19 cellular contexts compared by ENCODE assay signal in the genomic region with DNA sequence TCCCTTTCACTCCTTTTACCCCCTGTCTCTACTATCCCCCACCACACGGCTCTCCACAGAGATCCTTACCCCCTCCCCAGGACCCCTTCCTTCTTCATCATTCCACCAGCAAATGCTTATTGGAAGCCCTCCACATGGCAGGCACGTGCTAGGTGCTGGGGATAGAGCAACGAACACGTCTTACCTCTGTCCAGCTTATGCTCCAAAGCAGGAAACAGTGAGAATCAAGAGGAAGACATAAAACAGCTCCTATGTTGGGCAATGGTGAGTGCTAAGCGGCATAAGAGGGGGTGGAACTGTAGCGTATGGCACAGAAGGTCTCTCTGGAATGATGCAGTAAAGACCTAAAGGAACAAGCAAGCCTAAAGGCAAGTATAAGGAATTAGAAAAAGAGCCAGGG.
"Had no signal": no experiment of that assay in that cellular context is flagged by ENCODE, and none has a peak within 500 bp of the region (broad histone marks: within the 10 kb centered on the region; RNA-seq: fewer than 3 reads in every experiment).

No MANE protein-coding gene starts in this region.

- H3K4me3 ChIP-seq: psoas muscle, thyroid gland, uterus had no signal

- DNase-seq: activated CD4-positive, alpha-beta T cell treated with anti-CD3 and anti-CD28 coated beads, Interleukin-2, amount 10 ng/mL, durations not matched to agents 7 days and 5 days; activated CD4-positive, CD25-positive, alpha-beta regulatory T cell; activated CD8-positive, alpha-beta memory T cell treated with anti-CD3 and anti-CD28 coated beads for 24 hours; activated naive CD4-positive, alpha-beta T cell treated with anti-CD3 and anti-CD28 coated beads, Interleukin-2, amount 10 ng/mL, durations not matched to agents 7 days and 5 days; amygdala; brain microvascular endothelial cell; cerebellar nuclear complex; kidney; left ventricle myocardium superior; mesenchymal stem cell; occipital lobe; psoas muscle; stimulated activated CD4-positive, alpha-beta T cell treated with anti-CD3 and anti-CD28 coated beads, Interleukin-15, amount 100 ng/mL, for 24 hours; stimulated activated CD4-positive, alpha-beta T cell treated with anti-CD3 and anti-CD28 coated beads, Interleukin-4, amount 100 ng/mL, for 24 hours; T-helper 17 cell; thyroid gland had no signal

- H3K4me1 ChIP-seq: psoas muscle, uterus had no signal

- H3K27ac ChIP-seq: psoas muscle, thyroid gland had no signal

- H3K36me3 ChIP-seq: brain microvascular endothelial cell, gastroesophageal sphincter, thyroid gland, uterus had no signal

- H3K27me3 ChIP-seq: brain microvascular endothelial cell, gastroesophageal sphincter, thyroid gland, uterus had no signal

- H3K9me3 ChIP-seq: gastroesophageal sphincter, psoas muscle, thyroid gland, uterus had no signal

- ATAC-seq: gastroesophageal sphincter; natural killer cell treated with Interleukin-12 subunit alpha and Interleukin-12 subunit beta and Interleukin-15 and Interleukin-18, amount 100 ng/mL, for 72 hours; T-helper 17 cell had no signal
